Comparison of ENCODE assay signal across 6 cellular contexts in the genomic region with DNA sequence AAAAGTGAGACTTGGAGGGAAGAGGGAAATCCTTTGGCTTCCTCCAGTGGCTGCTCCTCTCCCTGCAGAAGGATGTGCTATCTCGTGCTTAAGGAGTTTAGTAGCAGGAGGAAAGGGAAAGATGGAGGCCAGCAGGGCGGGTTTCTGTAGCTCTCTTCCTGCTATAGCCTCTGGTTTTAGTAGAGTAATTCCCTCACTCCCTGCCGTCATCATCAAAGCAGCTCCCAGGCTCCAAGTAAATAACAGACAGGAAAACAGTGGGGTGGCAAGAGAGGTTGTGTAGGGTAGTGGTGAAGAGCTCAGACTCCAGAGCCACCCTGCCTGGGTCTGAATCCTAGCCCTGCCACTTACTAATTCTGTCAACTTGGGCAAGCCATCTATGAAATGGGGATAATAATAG.
"Had no signal": no experiment of that assay in that cellular context is flagged by ENCODE, and none has a peak within 500 bp of the region (broad histone marks: within the 10 kb centered on the region; RNA-seq: fewer than 3 reads in every experiment).

No MANE protein-coding gene starts in this region.

- H3K4me1 ChIP-seq: HAP-1 had no signal

- DNase-seq: GOT3, H7, IMR-90 had no signal

- H3K4me3 ChIP-seq: HAP-1, K562 had no signal

- ATAC-seq: HCT116, K562 had no signal

- H3K36me3 ChIP-seq: HAP-1 had no signal
